Comparison of ENCODE assay signal across 11 cellular contexts in genomic region chr11:72673943-72674828, GRCh38. TPM values are rescaled to one million over a fixed set of nuclear protein-coding genes. Genes with fewer than 3 reads are reported as not detected.
DNase-seq lines count a peak whose midpoint lies in the region; ATAC-seq and TF ChIP-seq lines count a peak whose summit lies in the region.
"Had no signal": no experiment of that assay in that cellular context is flagged by ENCODE, and none has a peak within 500 bp of the region (broad histone marks: within the 10 kb centered on the region; RNA-seq: fewer than 3 reads in every experiment).

PDE2A (minus strand) TSS chr11:72674422; CDS start chr11:72674207, 215 bp downstream.

- no peak for ATAC-seq in HG03457 (IDR thresholded peaks at IDR 0.05; ENCODE audit: unreplicated experiment)
- ATAC-seq in activated CD4-positive, CD25-positive, alpha-beta regulatory T cell treated with anti-CD3 and anti-CD28 coated beads, Interleukin-2, amount 50 U/mL, for 24 hours = no peak

- H3K4me1 ChIP-seq in BE2C = peaks cover 25% of the 10 kb centered on the region
- H3K4me1 ChIP-seq in neuron (ENCODE audit: insufficient read depth, low read length) = peaks cover 33% of the 10 kb centered on the region

- H3K9me3 ChIP-seq in BE2C (no peaks in the 10 kb centered on the region), neuron (ENCODE audit: low read length) (no peaks in the 10 kb centered on the region)
- H3K9me3 ChIP-seq: tibial artery had no signal

- no peak for TF ChIP-seq CTCF in BE2C (IDR thresholded peaks at IDR 0.05; ENCODE audit: low read depth, low read length)

- DNase-seq in BE2C = peak; percentile 86
- peak; percentile 71 to 91 for DNase-seq in NCI-H526 (lab: John Stamatoyannopoulos, UW)
- no peak for DNase-seq in glomerular endothelial cell (ENCODE audit: extremely low read depth, low read depth, low spot score)
- no peak for DNase-seq in middle frontal gyrus (ENCODE audit: extremely low spot score, low spot score)
- no peak for DNase-seq in HCEC 1CT
- DNase-seq: effector CD4-positive, alpha-beta T cell; GM23248; tibial artery had no signal

- H3K36me3 ChIP-seq in BE2C (peaks cover 18% of the 10 kb centered on the region), neuron (ENCODE audit: insufficient read depth, low read length) (no peaks in the 10 kb centered on the region)
- H3K36me3 ChIP-seq: tibial artery had no signal

- peak within 1 kb of the TSS; percentile 21 for H2AFZ ChIP-seq in neuron (ENCODE audit: low read depth, low read length)
- H2AFZ ChIP-seq: GM23248 had no signal

- H3K27me3 ChIP-seq in BE2C (no peaks in the 10 kb centered on the region), neuron (ENCODE audit: insufficient read depth, low read length) (peaks cover 62% of the 10 kb centered on the region)

- H3K4me3 ChIP-seq in BE2C (ENCODE audit: low read depth, low read length) (peak within 1 kb of the TSS; percentile 98), neuron (ENCODE audit: low read length) (peak within 1 kb of the TSS; percentile 41)
- H3K4me3 ChIP-seq: GM23248, tibial artery had no signal

RNA-seq across cellular contexts. Expression of gene PDE2A, which starts in this region (rescaled TPM):
- 298 TPM for polyA plus RNA-seq in BE2C (2012; ENCODE audit: insufficient read depth, insufficient read length, low read depth)
- total RNA-seq in glomerular endothelial cell = 78.4 and 81.2 TPM in 2 replicates

Comparison
In these comparisons a context has a peak if more than half of its experiments do, and no peak if none do; other contexts are left out.
1. DNase-seq: peak in BE2C (single experiment) and NCI-H526 (2 of 2); none in glomerular endothelial cell (single experiment), middle frontal gyrus (single experiment) and HCEC 1CT (single experiment).